Comparison of ENCODE assay signal across 21 cellular contexts in genomic region chr3:145134738-145135137, GRCh38.
"Had no signal": no experiment of that assay in that cellular context is flagged by ENCODE, and none has a peak within 500 bp of the region (broad histone marks: within the 10 kb centered on the region; RNA-seq: fewer than 3 reads in every experiment).

No MANE protein-coding gene starts in this region.

- H3K27me3 ChIP-seq: esophagus squamous epithelium, gastroesophageal sphincter, right atrium auricular region, sigmoid colon, suprapubic skin, thyroid gland had no signal

- H3K36me3 ChIP-seq: esophagus squamous epithelium, gastroesophageal sphincter, left ventricle myocardium inferior, right atrium auricular region, sigmoid colon, suprapubic skin, thyroid gland had no signal

- H3K27ac ChIP-seq: epithelial cell of prostate, esophagus squamous epithelium, gastroesophageal sphincter, left ventricle myocardium inferior, right atrium auricular region, sigmoid colon, skin epidermis, suprapubic skin, thyroid gland had no signal

- DNase-seq: effector memory CD4-positive, alpha-beta T cell; esophagus squamous epithelium; foreskin fibroblast; glutamatergic neuron; immature natural killer cell; left cardiac atrium; left ventricle myocardium inferior; mesenchymal stem cell; midbrain; sigmoid colon; stimulated activated CD4-positive, alpha-beta T cell treated with anti-CD3 and anti-CD28 coated beads, Interleukin-12 subunit alpha, Interleukin-12 subunit beta, amount 100 ng/mL, for 4 hours; stimulated activated naive CD4-positive, alpha-beta T cell treated with Interleukin-2 at 50 U/mL for 16 hours; thyroid gland had no signal

- H3K9me3 ChIP-seq: esophagus squamous epithelium, gastroesophageal sphincter, left ventricle myocardium inferior, right atrium auricular region, sigmoid colon, suprapubic skin, thyroid gland had no signal

- H3K36me3 Mint-ChIP-seq: immature natural killer cell, type B pancreatic cell had no signal

- H3K4me1 Mint-ChIP-seq: immature natural killer cell, nephron had no signal

- H3K4me3 Mint-ChIP-seq: immature natural killer cell, nephron, type B pancreatic cell had no signal

- H3K27me3 Mint-ChIP-seq: type B pancreatic cell had no signal

- H3K4me1 ChIP-seq: esophagus squamous epithelium, gastroesophageal sphincter, left ventricle myocardium inferior, right atrium auricular region, sigmoid colon, suprapubic skin, thyroid gland had no signal

- H3K27ac Mint-ChIP-seq: immature natural killer cell, nephron, type B pancreatic cell had no signal

- H3K4me3 ChIP-seq: esophagus squamous epithelium, gastroesophageal sphincter, left ventricle myocardium inferior, lung, right atrium auricular region, sigmoid colon, skin epidermis, suprapubic skin, thyroid gland had no signal

- H3K9me3 Mint-ChIP-seq: nephron, type B pancreatic cell had no signal
